Comparison of ENCODE assay signal across 20 cellular contexts in the genomic region with DNA sequence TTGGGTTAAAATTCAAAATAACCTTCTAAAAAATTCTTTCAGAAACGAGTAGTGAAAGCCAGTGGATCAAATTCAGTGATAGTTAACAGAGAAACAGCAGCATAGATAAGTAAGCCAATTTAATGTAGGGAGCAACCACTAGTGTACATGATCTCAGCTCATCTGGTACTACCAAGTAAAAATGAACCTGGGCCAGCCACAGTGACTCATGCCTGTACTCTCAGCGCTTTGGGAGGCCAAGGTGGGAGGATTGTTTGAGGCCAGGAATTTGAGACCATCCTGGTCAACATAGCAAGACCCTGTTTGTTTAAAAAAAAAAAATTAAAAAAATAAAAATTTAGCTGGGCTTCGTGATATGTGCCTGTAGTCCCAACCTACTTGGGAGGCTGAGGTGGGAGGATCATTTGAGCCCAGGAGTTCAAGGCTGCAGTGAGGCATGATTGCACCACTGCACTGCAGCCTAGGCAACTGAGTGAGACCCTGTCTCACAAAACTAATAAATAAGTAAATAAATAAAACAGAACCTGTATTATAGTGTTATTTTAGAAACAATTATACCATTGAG. TPM values are rescaled to one million over a fixed set of nuclear protein-coding genes. Genes with fewer than 3 reads are reported as not detected.
DNase-seq lines count a peak whose midpoint lies in the region; ATAC-seq, FAIRE-seq and TF ChIP-seq lines count a peak whose summit lies in the region.
"Had no signal": no experiment of that assay in that cellular context is flagged by ENCODE, and none has a peak within 500 bp of the region (broad histone marks: within the 10 kb centered on the region; RNA-seq: fewer than 3 reads in every experiment).

No MANE protein-coding gene starts in this region.

- DNase-seq in activated CD4-positive, alpha-beta T cell treated with anti-CD3 and anti-CD28 coated beads for 36 hours = peak; percentile 44
- DNase-seq in activated CD4-positive, alpha-beta T cell treated with anti-CD3 and anti-CD28 coated beads, Interleukin-2, amount 10 ng/mL, durations not matched to agents 24 days and 14 days = no peak
- peak in 2 of 3 donors; percentile 2 to 6 for DNase-seq in stimulated activated CD4-positive, alpha-beta T cell treated with anti-CD3 and anti-CD28 coated beads, Interleukin-12 subunit alpha, Interleukin-12 subunit beta, amount 100 ng/mL, for 48 hours (ENCODE audit: low read depth in 2 of 3, low spot score in 1 of 3)
- no peak for DNase-seq in stimulated activated CD4-positive, alpha-beta T cell treated with anti-CD3 and anti-CD28 coated beads, Interleukin-2, amount 100 ng/mL, for 48 hours
- peak; percentile 2 for DNase-seq in astrocyte (ENCODE audit: low read depth)
- DNase-seq in stimulated activated naive CD8-positive, alpha-beta T cell treated with anti-CD3 and anti-CD28 coated beads, Interleukin-15, amount 100 ng/mL, for 72 hours = peak in 1 of 2 donors; percentile 15
- DNase-seq: ACHN; activated CD4-positive, alpha-beta T cell treated with anti-CD3 and anti-CD28 coated beads, Interleukin-2, amount 10 ng/mL, durations not matched to agents 7 days and 5 days; activated effector memory CD4-positive, alpha-beta T cell treated with anti-CD3 and anti-CD28 coated beads, Interleukin-2, amount 50 U/mL, for 16 hours; cerebellar nuclear complex; effector CD8-positive, alpha-beta T cell; NCI-H226; sigmoid colon had no signal

- H3K27me3 Mint-ChIP-seq in activated CD4-positive, alpha-beta T cell treated with anti-CD3 and anti-CD28 coated beads for 36 hours = no peaks in the 10 kb centered on the region
- H3K27me3 Mint-ChIP-seq in activated CD4-positive, alpha-beta T cell treated with anti-CD3 and anti-CD28 coated beads, Interleukin-2, amount 10 ng/mL, durations not matched to agents 24 days and 14 days = no peaks in the 10 kb centered on the region
- H3K27me3 Mint-ChIP-seq in astrocyte (ENCODE audit: low read depth, unreplicated experiment) = no peaks in the 10 kb centered on the region
- no peaks in the 10 kb centered on the region for H3K27me3 Mint-ChIP-seq in stimulated activated naive CD8-positive, alpha-beta T cell treated with anti-CD3 and anti-CD28 coated beads, Interleukin-15, amount 100 ng/mL, for 72 hours
- H3K27me3 Mint-ChIP-seq: activated CD4-positive, alpha-beta T cell treated with anti-CD3 and anti-CD28 coated beads, Interleukin-2, amount 10 ng/mL, durations not matched to agents 7 days and 5 days; natural killer cell treated with Interleukin-12 subunit alpha and Interleukin-12 subunit beta and Interleukin-15 and Interleukin-18, amount 100 ng/mL, for 72 hours had no signal

- peaks cover 3% of the 10 kb centered on the region for H3K79me2 ChIP-seq in astrocyte (ENCODE audit: insufficient read depth, low read length)

- intact Hi-C loops in activated CD4-positive, alpha-beta T cell treated with anti-CD3 and anti-CD28 coated beads for 36 hours (cut with DNase I, micrococcal nuclease) = no loop called here
- intact Hi-C loops in activated CD4-positive, alpha-beta T cell treated with anti-CD3 and anti-CD28 coated beads, Interleukin-2, amount 10 ng/mL, durations not matched to agents 24 days and 14 days (cut with micrococcal nuclease) = no loop called here

- CTCF ChIA-PET in activated CD4-positive, alpha-beta T cell treated with anti-CD3 and anti-CD28 coated beads for 36 hours (lab: Charles Lee) = interaction anchor here (1.2 kb wide), 1 partner anchor 145 kb away, joined by 4 read pairs; no protein-coding TSS in a partner anchor

- no peak overlapping the region for H3K27ac ChIP-seq in astrocyte (ENCODE audit: low read depth, low read length)
- H3K27ac ChIP-seq: sigmoid colon, suprapubic skin had no signal

- peaks cover 6% of the 10 kb centered on the region for H4K20me1 ChIP-seq in astrocyte (ENCODE audit: insufficient read depth, low read length)

- TF ChIP-seq CTCF in astrocyte (IDR thresholded peaks at IDR 0.05; ENCODE audit: insufficient read depth, low read depth, low read length) = no peak

- no peak overlapping the region for H2AFZ ChIP-seq in astrocyte (ENCODE audit: low read depth, low read length)

- H3K4me1 ChIP-seq in astrocyte (ENCODE audit: insufficient read depth, low read length) = peaks cover 8% of the 10 kb centered on the region

- ATAC-seq in activated CD4-positive, alpha-beta T cell treated with anti-CD3 and anti-CD28 coated beads for 36 hours = peak; percentile 78
- peak; percentile 64 for ATAC-seq in stimulated activated naive CD8-positive, alpha-beta T cell treated with anti-CD3 and anti-CD28 coated beads, Interleukin-15, amount 100 ng/mL, for 72 hours
- ATAC-seq in GM19467 (IDR thresholded peaks at IDR 0.05; ENCODE audit: unreplicated experiment) (no peak), SK-N-SH treated with all-trans-retinoic acid at 6 μM for 48 hours (no peak)
- ATAC-seq: esophagus mucosa; natural killer cell treated with Interleukin-12 subunit alpha and Interleukin-12 subunit beta and Interleukin-15 and Interleukin-18, amount 100 ng/mL, for 72 hours had no signal

- H3K9me3 ChIP-seq in astrocyte (ENCODE audit: insufficient read depth, low read depth, low read length) = no peaks in the 10 kb centered on the region
- H3K9me3 ChIP-seq: sigmoid colon, suprapubic skin had no signal

- no peak for FAIRE-seq in astrocyte (lab: Jason Lieb, UNC)
- FAIRE-seq: H54, TTC549 had no signal

- H3K27me3 ChIP-seq in astrocyte (ENCODE audit: insufficient read depth, low read length) = no peaks in the 10 kb centered on the region
- H3K27me3 ChIP-seq: sigmoid colon, suprapubic skin had no signal

- H3K4me3 ChIP-seq in astrocyte (ENCODE audit: insufficient read depth, low read depth, low read length) = no peak overlapping the region
- H3K4me3 ChIP-seq: sigmoid colon, suprapubic skin had no signal

- H3K9ac ChIP-seq in astrocyte (ENCODE audit: low read length) = no peak overlapping the region

- POLR2A ChIA-PET in activated CD4-positive, alpha-beta T cell treated with anti-CD3 and anti-CD28 coated beads for 36 hours (lab: Charles Lee) = no interaction called here

- H3K36me3 ChIP-seq in astrocyte (ENCODE audit: insufficient read depth, low read length) = no peaks in the 10 kb centered on the region
- H3K36me3 ChIP-seq: suprapubic skin had no signal

- no peaks in the 10 kb centered on the region for H3K9me3 Mint-ChIP-seq in activated CD4-positive, alpha-beta T cell treated with anti-CD3 and anti-CD28 coated beads for 36 hours (ENCODE audit: low read depth)
- no peaks in the 10 kb centered on the region for H3K9me3 Mint-ChIP-seq in activated CD4-positive, alpha-beta T cell treated with anti-CD3 and anti-CD28 coated beads, Interleukin-2, amount 10 ng/mL, durations not matched to agents 24 days and 14 days
- no peaks in the 10 kb centered on the region for H3K9me3 Mint-ChIP-seq in astrocyte (ENCODE audit: unreplicated experiment)
- H3K9me3 Mint-ChIP-seq in stimulated activated naive CD8-positive, alpha-beta T cell treated with anti-CD3 and anti-CD28 coated beads, Interleukin-15, amount 100 ng/mL, for 72 hours = no peaks in the 10 kb centered on the region
- H3K9me3 Mint-ChIP-seq: activated CD4-positive, alpha-beta T cell treated with anti-CD3 and anti-CD28 coated beads, Interleukin-2, amount 10 ng/mL, durations not matched to agents 7 days and 5 days; natural killer cell treated with Interleukin-12 subunit alpha and Interleukin-12 subunit beta and Interleukin-15 and Interleukin-18, amount 100 ng/mL, for 72 hours had no signal

- peaks cover 1% of the 10 kb centered on the region for H3K36me3 Mint-ChIP-seq in activated CD4-positive, alpha-beta T cell treated with anti-CD3 and anti-CD28 coated beads for 36 hours (ENCODE audit: low read depth)
- peaks cover 5% of the 10 kb centered on the region for H3K36me3 Mint-ChIP-seq in activated CD4-positive, alpha-beta T cell treated with anti-CD3 and anti-CD28 coated beads, Interleukin-2, amount 10 ng/mL, durations not matched to agents 24 days and 14 days (ENCODE audit: low read depth)
- no peaks in the 10 kb centered on the region for H3K36me3 Mint-ChIP-seq in astrocyte (ENCODE audit: low read depth, unreplicated experiment)
- H3K36me3 Mint-ChIP-seq: natural killer cell treated with Interleukin-12 subunit alpha and Interleukin-12 subunit beta and Interleukin-15 and Interleukin-18, amount 100 ng/mL, for 72 hours had no signal

- no peak overlapping the region for H3K4me2 ChIP-seq in astrocyte (ENCODE audit: low read length)

- H3K4me1 Mint-ChIP-seq in activated CD4-positive, alpha-beta T cell treated with anti-CD3 and anti-CD28 coated beads for 36 hours = peaks cover 6% of the 10 kb centered on the region
- peaks cover 3% of the 10 kb centered on the region for H3K4me1 Mint-ChIP-seq in activated CD4-positive, alpha-beta T cell treated with anti-CD3 and anti-CD28 coated beads, Interleukin-2, amount 10 ng/mL, durations not matched to agents 24 days and 14 days
- H3K4me1 Mint-ChIP-seq in astrocyte (ENCODE audit: low read depth, unreplicated experiment) = peaks cover 4% of the 10 kb centered on the region
- H3K4me1 Mint-ChIP-seq in stimulated activated naive CD8-positive, alpha-beta T cell treated with anti-CD3 and anti-CD28 coated beads, Interleukin-15, amount 100 ng/mL, for 72 hours = peaks cover 4% of the 10 kb centered on the region

- no peak overlapping the region for H3K27ac Mint-ChIP-seq in activated CD4-positive, alpha-beta T cell treated with anti-CD3 and anti-CD28 coated beads for 36 hours
- H3K27ac Mint-ChIP-seq in activated CD4-positive, alpha-beta T cell treated with anti-CD3 and anti-CD28 coated beads, Interleukin-2, amount 10 ng/mL, durations not matched to agents 24 days and 14 days = no peak overlapping the region
- no peak overlapping the region for H3K27ac Mint-ChIP-seq in astrocyte (ENCODE audit: unreplicated experiment)
- peak overlapping the region in 1 of 2 donors; percentile 13 for H3K27ac Mint-ChIP-seq in stimulated activated naive CD8-positive, alpha-beta T cell treated with anti-CD3 and anti-CD28 coated beads, Interleukin-15, amount 100 ng/mL, for 72 hours
- H3K27ac Mint-ChIP-seq: activated CD4-positive, alpha-beta T cell treated with anti-CD3 and anti-CD28 coated beads, Interleukin-2, amount 10 ng/mL, durations not matched to agents 7 days and 5 days; natural killer cell treated with Interleukin-12 subunit alpha and Interleukin-12 subunit beta and Interleukin-15 and Interleukin-18, amount 100 ng/mL, for 72 hours had no signal

- H3K4me3 Mint-ChIP-seq in activated CD4-positive, alpha-beta T cell treated with anti-CD3 and anti-CD28 coated beads for 36 hours = no peak overlapping the region
- H3K4me3 Mint-ChIP-seq in activated CD4-positive, alpha-beta T cell treated with anti-CD3 and anti-CD28 coated beads, Interleukin-2, amount 10 ng/mL, durations not matched to agents 24 days and 14 days = no peak overlapping the region
- H3K4me3 Mint-ChIP-seq in astrocyte (ENCODE audit: unreplicated experiment) = no peak overlapping the region
- H3K4me3 Mint-ChIP-seq in stimulated activated naive CD8-positive, alpha-beta T cell treated with anti-CD3 and anti-CD28 coated beads, Interleukin-15, amount 100 ng/mL, for 72 hours = no peak overlapping the region
- H3K4me3 Mint-ChIP-seq: activated CD4-positive, alpha-beta T cell treated with anti-CD3 and anti-CD28 coated beads, Interleukin-2, amount 10 ng/mL, durations not matched to agents 7 days and 5 days; natural killer cell treated with Interleukin-12 subunit alpha and Interleukin-12 subunit beta and Interleukin-15 and Interleukin-18, amount 100 ng/mL, for 72 hours had no signal

RNA-seq across cellular contexts. Expression of gene CBFA2T2, which starts 32.4 kb away (rescaled TPM):
- total RNA-seq in activated CD4-positive, alpha-beta T cell treated with anti-CD3 and anti-CD28 coated beads for 36 hours = 10 to 100 TPM; 10.9 to 12.9 TPM
- 12.9 TPM in 2 replicates for total RNA-seq in activated CD4-positive, alpha-beta T cell treated with anti-CD3 and anti-CD28 coated beads, Interleukin-2, amount 10 ng/mL, durations not matched to agents 24 days and 14 days
- total RNA-seq in astrocyte = 12.2 and 14.6 TPM in 2 replicates

Comparison
In these comparisons a context has a peak if more than half of its experiments do, and no peak if none do; other contexts are left out.
1. DNase-seq: peak in activated CD4-positive, alpha-beta T cell treated with anti-CD3 and anti-CD28 coated beads for 36 hours (single experiment), stimulated activated CD4-positive, alpha-beta T cell treated with anti-CD3 and anti-CD28 coated beads, Interleukin-12 subunit alpha, Interleukin-12 subunit beta, amount 100 ng/mL, for 48 hours (2 of 3) and astrocyte (single experiment); none in activated CD4-positive, alpha-beta T cell treated with anti-CD3 and anti-CD28 coated beads, Interleukin-2, amount 10 ng/mL, durations not matched to agents 24 days and 14 days (single experiment) and stimulated activated CD4-positive, alpha-beta T cell treated with anti-CD3 and anti-CD28 coated beads, Interleukin-2, amount 100 ng/mL, for 48 hours (0 of 2).
2. ATAC-seq: peak in activated CD4-positive, alpha-beta T cell treated with anti-CD3 and anti-CD28 coated beads for 36 hours (single experiment) and stimulated activated naive CD8-positive, alpha-beta T cell treated with anti-CD3 and anti-CD28 coated beads, Interleukin-15, amount 100 ng/mL, for 72 hours (single experiment); none in GM19467 (single experiment) and SK-N-SH treated with all-trans-retinoic acid at 6 μM for 48 hours (single experiment).